Comparison of ENCODE assay signal across 8 cellular contexts in the genomic region with DNA sequence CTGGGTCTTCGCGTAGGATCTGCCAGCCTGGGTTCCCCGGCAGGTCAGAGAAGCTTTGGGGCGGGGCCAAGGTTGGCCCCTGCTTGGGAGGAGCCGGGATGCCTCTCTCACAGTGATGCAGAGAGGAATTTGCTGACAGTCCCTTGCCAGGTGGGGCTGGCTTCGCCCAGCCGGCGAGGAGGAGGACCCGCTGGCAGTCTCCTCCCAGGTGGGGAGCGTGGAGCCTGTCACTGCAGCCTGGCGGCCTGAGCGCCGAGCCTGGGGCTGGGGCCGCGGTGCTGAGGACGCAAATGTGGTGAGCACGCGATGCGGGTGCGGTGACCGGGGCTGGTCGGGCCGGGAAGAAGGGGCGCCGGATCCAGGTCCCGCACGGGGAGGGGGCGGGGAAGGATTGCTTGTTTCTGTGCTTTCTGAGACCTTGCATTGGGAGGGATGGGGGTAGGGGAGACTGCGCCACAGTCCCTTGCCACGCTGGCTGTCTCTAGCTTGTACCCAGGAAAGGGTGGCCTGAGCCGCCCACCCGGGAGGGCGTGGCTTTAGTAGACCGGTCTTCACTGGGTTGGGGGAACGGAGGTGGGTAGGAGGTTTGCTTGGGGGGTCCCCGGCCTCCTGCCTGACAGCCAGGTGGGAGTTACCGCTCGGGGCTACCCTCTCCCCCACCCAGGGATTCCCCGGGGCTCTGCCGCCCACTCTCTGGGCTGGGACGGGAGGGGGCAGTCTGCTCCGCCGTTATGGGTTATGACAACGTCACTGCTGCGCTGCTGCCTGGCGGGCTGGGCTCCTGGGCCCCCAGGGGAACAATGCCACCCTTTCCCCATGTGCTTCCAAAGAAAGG. TPM values are rescaled to one million over a fixed set of nuclear protein-coding genes. Genes with fewer than 3 reads are reported as not detected.
DNase-seq lines count a peak whose midpoint lies in the region; ATAC-seq, FAIRE-seq and TF ChIP-seq lines count a peak whose summit lies in the region.

A gene with protein sequence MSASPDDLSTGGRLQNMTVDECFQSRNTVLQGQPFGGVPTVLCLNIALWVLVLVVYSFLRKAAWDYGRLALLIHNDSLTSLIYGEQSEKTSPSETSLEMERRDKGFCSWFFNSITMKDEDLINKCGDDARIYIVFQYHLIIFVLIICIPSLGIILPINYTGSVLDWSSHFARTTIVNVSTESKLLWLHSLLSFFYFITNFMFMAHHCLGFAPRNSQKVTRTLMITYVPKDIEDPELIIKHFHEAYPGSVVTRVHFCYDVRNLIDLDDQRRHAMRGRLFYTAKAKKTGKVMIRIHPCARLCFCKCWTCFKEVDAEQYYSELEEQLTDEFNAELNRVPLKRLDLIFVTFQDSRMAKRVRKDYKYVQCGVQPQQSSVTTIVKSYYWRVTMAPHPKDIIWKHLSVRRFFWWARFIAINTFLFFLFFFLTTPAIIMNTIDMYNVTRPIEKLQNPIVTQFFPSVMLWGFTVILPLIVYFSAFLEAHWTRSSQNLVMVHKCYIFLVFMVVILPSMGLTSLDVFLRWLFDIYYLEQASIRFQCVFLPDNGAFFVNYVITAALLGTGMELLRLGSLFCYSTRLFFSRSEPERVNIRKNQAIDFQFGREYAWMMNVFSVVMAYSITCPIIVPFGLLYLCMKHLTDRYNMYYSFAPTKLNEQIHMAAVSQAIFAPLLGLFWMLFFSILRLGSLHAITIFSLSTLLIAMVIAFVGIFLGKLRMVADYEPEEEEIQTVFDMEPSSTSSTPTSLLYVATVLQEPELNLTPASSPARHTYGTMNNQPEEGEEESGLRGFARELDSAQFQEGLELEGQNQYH (plus strand): TSS at position 196 of the 835 bp plus-strand sequence. CDS start 37,016 bp downstream, outside the sequence.

- H3K4me3 Mint-ChIP-seq in type B pancreatic cell, result peak within 1 kb of the TSS; percentile 80

- H3K36me3 ChIP-seq in HUES48 (ENCODE audit: control insufficient read depth, insufficient read depth, low read length) (no peaks in the 10 kb centered on the region), neutrophil (no peaks in the 10 kb centered on the region)

- H3K4me3 ChIP-seq in HUES48 (ENCODE audit: low read depth, low read length) (peak within 1 kb of the TSS; percentile 69), fibroblast of villous mesenchyme (ENCODE audit: low read depth, low read length) (peak within 1 kb of the TSS; percentile 29), neutrophil (ENCODE audit: low read depth in 1 of 2, low read length in 1 of 2) (peak within 1 kb of the TSS; percentile 20 to 26)

- H3K4me1 ChIP-seq in HUES48 (ENCODE audit: control insufficient read depth, insufficient read depth, low read length) (peaks cover 7% of the 10 kb centered on the region; the same call in 1 of the 2 replicates), neutrophil (ENCODE audit: control insufficient read depth in 1 of 2, insufficient read depth in 1 of 2, low read depth in 1 of 2, low read length in 1 of 2) (peaks cover 6 to 17% of the 10 kb centered on the region in 2 experiments)

- no peak for FAIRE-seq in RCC 7860 (lab: Jason Lieb, UNC)

- no peaks in the 10 kb centered on the region for H3K9me3 ChIP-seq in HUES48 (ENCODE audit: control insufficient read depth, insufficient read depth, low read length)
- H3K9me3 ChIP-seq in neutrophil, result no peaks in the 10 kb centered on the region

- no peak for TF ChIP-seq CTCF in fibroblast of villous mesenchyme (IDR thresholded peaks at IDR 0.05; ENCODE audit: insufficient read depth, low read depth, low read length)
- no peak for TF ChIP-seq CTCF in neutrophil (IDR thresholded peaks at IDR 0.05)
- TF ChIP-seq CTCF in type B pancreatic cell (conservative IDR thresholded peaks at IDR 0.05), result no peak

- H3K27me3 Mint-ChIP-seq in type B pancreatic cell, result peaks cover 41% of the 10 kb centered on the region

- ATAC-seq in GM18519 (IDR thresholded peaks at IDR 0.05; ENCODE audit: low FRiP score, unreplicated experiment), result peak; percentile 68

- DNase-seq in NOMO-1 treated with DMSO at 0.1 percent for 48 hours (lab: John Stamatoyannopoulos, UW; ENCODE audit: unreplicated experiment) (peak; percentile 84), activated T-cell treated with anti-CD3 and anti-CD28 coated beads for 48 hours (ENCODE audit: low read depth) (peak; percentile 65), fibroblast of villous mesenchyme (ENCODE audit: low read depth) (no peak), type B pancreatic cell (ENCODE audit: extremely low spot score, unreplicated experiment) (peak; percentile 81), RCC 7860 (ENCODE audit: low spot score) (no peak)

- no peaks in the 10 kb centered on the region for H3K36me3 Mint-ChIP-seq in type B pancreatic cell

- H3K4me1 Mint-ChIP-seq in type B pancreatic cell (ENCODE audit: unreplicated experiment), result no peaks in the 10 kb centered on the region

- H3K27ac ChIP-seq in HUES48 (ENCODE audit: low read depth, low read length), result peak within 1 kb of the TSS; percentile 49
- no peak within 1 kb of the TSS for H3K27ac ChIP-seq in neutrophil

- peak within 1 kb of the TSS; percentile 56 for H3K27ac Mint-ChIP-seq in type B pancreatic cell

- no peak within 1 kb of the TSS for H3K9ac ChIP-seq in HUES48 (ENCODE audit: low read depth, low read length)

- no peaks in the 10 kb centered on the region for H3K9me3 Mint-ChIP-seq in type B pancreatic cell

- H3K27me3 ChIP-seq in HUES48 (ENCODE audit: control insufficient read depth, insufficient read depth, low read length) (peaks cover 6% of the 10 kb centered on the region; the same call in 1 of the 2 replicates), neutrophil (peaks cover 52% of the 10 kb centered on the region)

RNA-seq across cellular contexts. Expression of the gene that starts here (rescaled TPM):
- total RNA-seq in fibroblast of villous mesenchyme, result under 0.01 TPM in 1 of 2 replicates, not detected in the other
- total RNA-seq in type B pancreatic cell (ENCODE audit: low replicate concordance), result 4.6 and 5.5 TPM in 2 replicates

Comparison
In these comparisons a context has a peak if more than half of its experiments do, and no peak if none do; other contexts are left out.
1. DNase-seq: peak in NOMO-1 treated with DMSO at 0.1 percent for 48 hours (single experiment), activated T-cell treated with anti-CD3 and anti-CD28 coated beads for 48 hours (single experiment) and type B pancreatic cell (single experiment); none in fibroblast of villous mesenchyme (single experiment) and RCC 7860 (single experiment).
2. Peak in every context shown above with its lines, with median percentiles within 50 percentile points of each other: H3K4me3 ChIP-seq.